ENCODE assay signal across 8 cellular contexts in genomic region chr9:113274474-113275146, GRCh38. TPM values are rescaled to one million over a fixed set of nuclear protein-coding genes. Genes with fewer than 3 reads are reported as not detected.
DNase-seq lines count a peak whose midpoint lies in the region; ATAC-seq and TF ChIP-seq lines count a peak whose summit lies in the region.

No MANE protein-coding gene starts in this region.

- H3K4me3 ChIP-seq in BE2C (ENCODE audit: low read depth, low read length): peak overlapping the region; percentile 88

- no peaks in the 10 kb centered on the region for H3K9me3 Mint-ChIP-seq in activated T-helper 17 cell treated with anti-CD3 and anti-CD28 coated beads, Interleukin-2, amount 50 U/mL, for 72 hours

- no peak overlapping the region for H3K27ac Mint-ChIP-seq in activated T-helper 17 cell treated with anti-CD3 and anti-CD28 coated beads, Interleukin-2, amount 50 U/mL, for 72 hours

- no peaks in the 10 kb centered on the region for H3K27me3 ChIP-seq in BE2C

- peaks cover 28% of the 10 kb centered on the region for H3K4me1 Mint-ChIP-seq in activated T-helper 17 cell treated with anti-CD3 and anti-CD28 coated beads, Interleukin-2, amount 50 U/mL, for 72 hours

- peaks cover 44% of the 10 kb centered on the region for H3K36me3 ChIP-seq in BE2C

- peaks cover 17% of the 10 kb centered on the region for H3K36me3 Mint-ChIP-seq in activated T-helper 17 cell treated with anti-CD3 and anti-CD28 coated beads, Interleukin-2, amount 50 U/mL, for 72 hours (ENCODE audit: low read depth)

- no peak overlapping the region for H3K4me3 Mint-ChIP-seq in activated T-helper 17 cell treated with anti-CD3 and anti-CD28 coated beads, Interleukin-2, amount 50 U/mL, for 72 hours

- TF ChIP-seq CTCF in BE2C (IDR thresholded peaks at IDR 0.05; ENCODE audit: low read depth, low read length) (peak; percentile 78), GM12874 (IDR thresholded peaks at IDR 0.05; ENCODE audit: insufficient read depth, low read depth, low read length) (peak; percentile 54), omental fat pad (IDR thresholded peaks at IDR 0.05) (peak in 1 of 3 donors; percentile 9)

- H3K9me3 ChIP-seq in BE2C: no peaks in the 10 kb centered on the region

- no peaks in the 10 kb centered on the region for H3K27me3 Mint-ChIP-seq in activated T-helper 17 cell treated with anti-CD3 and anti-CD28 coated beads, Interleukin-2, amount 50 U/mL, for 72 hours

- DNase-seq in BE2C (peak; percentile 46), NCI-H2227 (lab: John Stamatoyannopoulos, UW; ENCODE audit: unreplicated experiment) (peak; percentile 77), glomerular visceral epithelial cell (ENCODE audit: extremely low spot score) (peak; percentile 51), omental fat pad (ENCODE audit: low spot score) (no peak)

- H3K4me1 ChIP-seq in BE2C: no peaks in the 10 kb centered on the region

- ATAC-seq in HG03097 (IDR thresholded peaks at IDR 0.05; ENCODE audit: low FRiP score, unreplicated experiment) (peak; percentile 7), omental fat pad (ENCODE audit: low FRiP score) (peak; percentile 6), HG03108 (IDR thresholded peaks at IDR 0.05; ENCODE audit: unreplicated experiment) (no peak)
- peak; percentile 35 for ATAC-seq in activated T-helper 17 cell treated with anti-CD3 and anti-CD28 coated beads, Interleukin-2, amount 50 U/mL, for 72 hours (replicated peaks)

RNA-seq across cellular contexts. Expression of gene CDC26, which starts 0.8 kb away (rescaled TPM):
- polyA plus RNA-seq in BE2C (2012; ENCODE audit: insufficient read depth, insufficient read length, low read depth): 40.2 TPM
- total RNA-seq in activated T-helper 17 cell treated with anti-CD3 and anti-CD28 coated beads, Interleukin-2, amount 50 U/mL, for 72 hours: 10 to 100 TPM; 47.0 to 47.9 TPM
- 10 to 100 TPM; 20.1 to 39.9 (median 25.3) TPM for total RNA-seq in omental fat pad

RNA-seq across cellular contexts. Expression of gene PRPF4, which starts 0.8 kb away (rescaled TPM):
- 75.8 TPM for polyA plus RNA-seq in BE2C (2012; ENCODE audit: insufficient read depth, insufficient read length, low read depth)
- 10 to 100 TPM; 41.3 to 51.1 TPM for total RNA-seq in activated T-helper 17 cell treated with anti-CD3 and anti-CD28 coated beads, Interleukin-2, amount 50 U/mL, for 72 hours
- total RNA-seq in omental fat pad: 10 to 100 TPM; 15.4 to 33.9 (median 18.7) TPM

RNA-seq across cellular contexts. Expression of gene RNF183, which starts 28.6 kb away (rescaled TPM):
- polyA plus RNA-seq in BE2C (2012; ENCODE audit: insufficient read depth, insufficient read length, low read depth): 0.74 TPM
- total RNA-seq in activated T-helper 17 cell treated with anti-CD3 and anti-CD28 coated beads, Interleukin-2, amount 50 U/mL, for 72 hours: 10 to 100 TPM in 1 of 2 donors, 1 to 10 TPM in 1; 1.9 to 10.9 TPM
- under 1 TPM in 1 of 4 donors, not detected in 3; 0.19 TPM for total RNA-seq in omental fat pad

RNA-seq across cellular contexts. Expression of gene SLC31A1, which starts 53.3 kb away (rescaled TPM):
- 28.9 TPM for polyA plus RNA-seq in BE2C (2012; ENCODE audit: insufficient read depth, insufficient read length, low read depth)
- total RNA-seq in activated T-helper 17 cell treated with anti-CD3 and anti-CD28 coated beads, Interleukin-2, amount 50 U/mL, for 72 hours: 10 to 100 TPM; 13.1 to 17.3 TPM
- total RNA-seq in omental fat pad: 10 to 100 TPM; 11.2 to 26.7 (median 18.6) TPM

RNA-seq across cellular contexts. Expression of gene FKBP15, which starts 53.5 kb away (rescaled TPM):
- polyA plus RNA-seq in BE2C (2012; ENCODE audit: insufficient read depth, insufficient read length, low read depth): 19.7 TPM
- total RNA-seq in activated T-helper 17 cell treated with anti-CD3 and anti-CD28 coated beads, Interleukin-2, amount 50 U/mL, for 72 hours: 10 to 100 TPM; 41.2 to 41.5 TPM
- 10 to 100 TPM; 20.5 to 42.3 (median 32.0) TPM for total RNA-seq in omental fat pad
